ENCODE assay signal across 9 cellular contexts in the genomic region with DNA sequence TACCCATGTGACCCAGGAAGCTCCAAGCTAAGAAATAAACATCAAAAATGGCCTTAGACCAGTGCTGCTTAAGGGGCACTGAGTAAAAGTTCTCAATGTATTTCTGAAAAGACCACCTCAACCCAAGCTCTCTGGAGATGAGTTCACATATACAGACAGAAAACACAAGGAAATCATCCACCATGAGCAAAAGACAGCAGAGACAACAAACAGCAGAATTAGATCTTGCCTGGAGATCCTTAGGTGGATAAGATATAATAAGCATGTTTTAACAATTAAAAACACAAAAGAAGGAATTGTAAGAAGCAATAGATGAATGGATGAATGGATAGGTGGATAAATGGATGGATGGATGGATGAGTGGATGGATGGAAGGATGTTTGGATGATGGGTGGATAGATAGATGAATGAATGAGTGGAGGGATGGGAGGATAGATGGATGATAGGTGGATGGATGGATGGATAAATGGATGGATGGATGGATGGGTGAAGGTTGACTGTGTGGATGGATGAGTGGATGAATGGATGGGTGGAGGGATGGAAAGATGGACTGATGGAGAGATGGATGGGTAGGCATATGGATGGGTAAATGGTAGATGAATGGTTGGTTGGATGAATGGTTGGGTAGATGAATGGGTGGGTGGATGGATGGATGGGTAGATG. TPM values are rescaled to one million over a fixed set of nuclear protein-coding genes. Genes with fewer than 3 reads are reported as not detected.
"Had no signal": no experiment of that assay in that cellular context is flagged by ENCODE, and none has a peak within 500 bp of the region (broad histone marks: within the 10 kb centered on the region; RNA-seq: fewer than 3 reads in every experiment).

No MANE protein-coding gene starts in this region.

- DNase-seq: H7, KG1 had no signal

- H2AFZ ChIP-seq: GM23338 had no signal

- ATAC-seq: GM23338, HCT116 had no signal

- FAIRE-seq: HTR-8/SVneo had no signal

- H3K36me3 Mint-ChIP-seq: IgD-negative memory B cell had no signal

- H3K4me3 ChIP-seq: GM23338, HAP-1 had no signal

- H3K36me3 ChIP-seq: HAP-1 had no signal

- H3K4me3 Mint-ChIP-seq: GM23338 had no signal

- H3K4me2 ChIP-seq: GM23338 had no signal

- H3K4me1 Mint-ChIP-seq: GM23338, IgD-negative memory B cell had no signal

- H3K4me1 ChIP-seq: HAP-1 had no signal

- H3K27ac Mint-ChIP-seq: GM23338 had no signal

RNA-seq across cellular contexts. Expression of a gene that starts 9.6 kb away (rescaled TPM):
- total RNA-seq: H4, HT-29 had no signal
- polyA plus RNA-seq: IgD-negative memory B cell had no signal

RNA-seq across cellular contexts. Expression of a gene that starts 42.7 kb away (rescaled TPM):
- total RNA-seq: H4, HT-29 had no signal
- polyA plus RNA-seq: IgD-negative memory B cell had no signal

RNA-seq across cellular contexts. Expression of a gene that starts 54.4 kb away (rescaled TPM):
- total RNA-seq: H4, HT-29 had no signal
